In genomic region chr11:62555464-62556092, GRCh38 we compare ENCODE assay signal across 8 cellular contexts. TPM values are rescaled to one million over a fixed set of nuclear protein-coding genes. Genes with fewer than 3 reads are reported as not detected.
DNase-seq lines count a peak whose midpoint lies in the region; ATAC-seq and TF ChIP-seq lines count a peak whose summit lies in the region.

No MANE protein-coding gene starts in this region.

- H2BK12ac ChIP-seq in trophoblast cell (ENCODE audit: low read length) = peak overlapping the region; percentile 72

- CTCF ChIA-PET in activated CD4-positive, alpha-beta T cell treated with anti-CD3 and anti-CD28 coated beads, Interleukin-2, amount 10 ng/mL, durations not matched to agents 7 days and 5 days (lab: Charles Lee) = interaction anchor here (0.6 to 11.8 kb wide), 7 partner anchors 12 to 1651 kb away, joined by 3 to 85 read pairs (median 6); partner anchors contain the start of genes AHNAK, FERMT3 and TUT1

- H3K4me2 ChIP-seq in KMS-11 (peak overlapping the region; percentile 93), trophoblast cell (ENCODE audit: low read length) (peak overlapping the region; percentile 45)

- peak overlapping the region; percentile 4 for H3K4ac ChIP-seq in trophoblast cell (ENCODE audit: low read depth, low read length)

- H3K27ac Mint-ChIP-seq in activated CD4-positive, alpha-beta T cell treated with anti-CD3 and anti-CD28 coated beads, Interleukin-2, amount 10 ng/mL, durations not matched to agents 7 days and 5 days = peak overlapping the region; percentile 99

- H3K4me1 ChIP-seq in KMS-11 (ENCODE audit: low read depth, poor library complexity, severe bottlenecking) (peaks cover 97% of the 10 kb centered on the region), esophagus squamous epithelium (peaks cover 74 to 100% (median 94%) of the 10 kb centered on the region in 3 donors), trophoblast cell (ENCODE audit: control insufficient read depth in 1 of 2, insufficient read depth in 2 of 2, low read length in 2 of 2) (peaks cover 56 to 59% of the 10 kb centered on the region in 2 experiments)

- peaks cover 9% of the 10 kb centered on the region; the same call in 1 of the 2 replicates for H3K36me3 ChIP-seq in KMS-11 (ENCODE audit: insufficient read depth)
- peaks cover 0 to 29% (median 12%) of the 10 kb centered on the region in 3 donors for H3K36me3 ChIP-seq in esophagus squamous epithelium
- H3K36me3 ChIP-seq in trophoblast cell (ENCODE audit: control insufficient read depth in 1 of 2, insufficient read depth in 2 of 2, low read length in 2 of 2) = peaks cover 19 to 27% of the 10 kb centered on the region in 2 experiments

- peaks cover 24% of the 10 kb centered on the region for H3K79me1 ChIP-seq in trophoblast cell (ENCODE audit: low read length)

- H3K9me3 Mint-ChIP-seq in activated CD4-positive, alpha-beta T cell treated with anti-CD3 and anti-CD28 coated beads, Interleukin-2, amount 10 ng/mL, durations not matched to agents 7 days and 5 days = no peaks in the 10 kb centered on the region

- peak overlapping the region; percentile 97 for H3K27ac ChIP-seq in KMS-11
- peak overlapping the region; percentile 92 to 95 (median 94) for H3K27ac ChIP-seq in esophagus squamous epithelium
- H3K27ac ChIP-seq in trophoblast cell (ENCODE audit: low read depth, low read length) = peak overlapping the region; percentile 79

- WGBS in esophagus squamous epithelium, 2 donors = 3 to 4% methylated on average over 4 of the region's 4 CpGs
- WGBS in trophoblast cell (ENCODE audit: extremely low coverage, insufficient coverage, insufficient read length) = no CpG with 5 or more reads among the region's 4 CpGs

- TF ChIP-seq POLR2A in esophagus squamous epithelium (IDR thresholded peaks at IDR 0.05) = no peak

- TF ChIP-seq CTCF in KMS-11 (conservative IDR thresholded peaks at IDR 0.05; ENCODE audit: low read depth, low read length) = no peak
- TF ChIP-seq CTCF in esophagus squamous epithelium (IDR thresholded peaks at IDR 0.05) = no peak

- H4K8ac ChIP-seq in trophoblast cell (ENCODE audit: low read depth, low read length) = peak overlapping the region; percentile 6

- H3K27me3 ChIP-seq in KMS-11 (ENCODE audit: insufficient read depth, low read depth) (no peaks in the 10 kb centered on the region), esophagus squamous epithelium (no peaks in the 10 kb centered on the region), trophoblast cell (ENCODE audit: insufficient read depth, low read length) (no peaks in the 10 kb centered on the region)

- no peak overlapping the region for H3K23ac ChIP-seq in trophoblast cell (ENCODE audit: low read length)

- H2AFZ ChIP-seq in KMS-11 (ENCODE audit: low read depth) (no peak overlapping the region), trophoblast cell (ENCODE audit: insufficient read depth, low read length, poor library complexity) (no peak overlapping the region)

- H4K12ac ChIP-seq in trophoblast cell (ENCODE audit: low read depth, low read length) = no peak overlapping the region

- peak overlapping the region; percentile 80 for H3K9ac ChIP-seq in KMS-11
- no peak overlapping the region for H3K9ac ChIP-seq in trophoblast cell (ENCODE audit: low read length)

- H3K4me3 ChIP-seq in KMS-11 (IDR thresholded peaks at IDR 0.05; ENCODE audit: insufficient read depth, low read depth, low read length) (no peak overlapping the region), esophagus squamous epithelium (peak overlapping the region in 3 of 4 donors; percentile 7 to 43 (median 22)), trophoblast cell (ENCODE audit: low read depth, low read length) (no peak overlapping the region)

- peaks cover 96% of the 10 kb centered on the region for H3K4me1 Mint-ChIP-seq in activated CD4-positive, alpha-beta T cell treated with anti-CD3 and anti-CD28 coated beads, Interleukin-2, amount 10 ng/mL, durations not matched to agents 7 days and 5 days

- DNase-seq in AML-193 (lab: John Stamatoyannopoulos, UW) (peak; percentile 90 to 91), GM19238 (ENCODE audit: insufficient read length, low spot score) (peak; percentile 63), esophagus squamous epithelium (lab: John Stamatoyannopoulos, UW) (no peak), trophoblast cell (peak in 1 of 2 donors; percentile 44), NCI-H187 (lab: John Stamatoyannopoulos, UW) (no peak)
- peak; percentile 82 for DNase-seq in activated CD4-positive, alpha-beta T cell treated with anti-CD3 and anti-CD28 coated beads, Interleukin-2, amount 10 ng/mL, durations not matched to agents 7 days and 5 days

- H2BK5ac ChIP-seq in trophoblast cell (ENCODE audit: low read depth, low read length, poor library complexity) = peak overlapping the region; percentile 39

- no peaks in the 10 kb centered on the region for H4K20me1 ChIP-seq in KMS-11 (ENCODE audit: insufficient read depth)

- intact Hi-C loops in esophagus squamous epithelium (cut with DNase I) = loop anchor here (5.0 kb wide), 1 partner anchor 158 kb away; no protein-coding TSS in a partner anchor

- H3K14ac ChIP-seq in trophoblast cell (ENCODE audit: low read length) = peak overlapping the region; percentile 30

- H2BK120ac ChIP-seq in trophoblast cell (ENCODE audit: insufficient read depth, low read length, poor library complexity) = peak overlapping the region; percentile 15

- no peaks in the 10 kb centered on the region for H3K27me3 Mint-ChIP-seq in activated CD4-positive, alpha-beta T cell treated with anti-CD3 and anti-CD28 coated beads, Interleukin-2, amount 10 ng/mL, durations not matched to agents 7 days and 5 days

- peaks cover 8% of the 10 kb centered on the region; the same call in 1 of the 2 replicates for H3K79me2 ChIP-seq in KMS-11 (ENCODE audit: insufficient read depth, low read depth)
- peaks cover 2% of the 10 kb centered on the region for H3K79me2 ChIP-seq in trophoblast cell (ENCODE audit: control insufficient read depth, insufficient read depth, low read length, poor library complexity)

- ATAC-seq in GM21367 (IDR thresholded peaks at IDR 0.05; ENCODE audit: unreplicated experiment) = no peak

- H3K36me3 Mint-ChIP-seq in activated CD4-positive, alpha-beta T cell treated with anti-CD3 and anti-CD28 coated beads, Interleukin-2, amount 10 ng/mL, durations not matched to agents 7 days and 5 days (ENCODE audit: low read depth) = peaks cover 28% of the 10 kb centered on the region

- H3K4me3 Mint-ChIP-seq in activated CD4-positive, alpha-beta T cell treated with anti-CD3 and anti-CD28 coated beads, Interleukin-2, amount 10 ng/mL, durations not matched to agents 7 days and 5 days = peak overlapping the region; percentile 75

- H2AK5ac ChIP-seq in trophoblast cell (ENCODE audit: low read length) = no peak overlapping the region

- POLR2A ChIA-PET in activated CD4-positive, alpha-beta T cell treated with anti-CD3 and anti-CD28 coated beads, Interleukin-2, amount 10 ng/mL, durations not matched to agents 7 days and 5 days (lab: Charles Lee) = interaction anchor here (1.3 kb wide), 1 partner anchor 9 kb away, joined by 5 read pairs; the partner anchor contains the start of gene AHNAK

- H4K91ac ChIP-seq in trophoblast cell (ENCODE audit: low read depth, low read length) = peak overlapping the region; percentile 50

- peak overlapping the region; percentile 64 for H3K18ac ChIP-seq in trophoblast cell (ENCODE audit: low read length)

- H3K9me3 ChIP-seq in esophagus squamous epithelium = no peaks in the 10 kb centered on the region
- H3K9me3 ChIP-seq in trophoblast cell (ENCODE audit: insufficient read depth, low read depth, low read length) = no peaks in the 10 kb centered on the region

RNA-seq across cellular contexts. Expression of gene AHNAK, which starts 9.0 kb away (rescaled TPM):
- total RNA-seq in activated CD4-positive, alpha-beta T cell treated with anti-CD3 and anti-CD28 coated beads, Interleukin-2, amount 10 ng/mL, durations not matched to agents 7 days and 5 days = 100 to 1,000 TPM; 206 to 237 TPM
- total RNA-seq in esophagus squamous epithelium = 1,000 to 10,000 TPM in 2 of 4 donors, 100 to 1,000 TPM in 2; 695 to 1,250 (median 954) TPM
- 191 and 221 TPM in 2 replicates for polyA plus RNA-seq in trophoblast cell (2013)

RNA-seq across cellular contexts. Expression of gene EEF1G, which starts 18.1 kb away (rescaled TPM):
- total RNA-seq in activated CD4-positive, alpha-beta T cell treated with anti-CD3 and anti-CD28 coated beads, Interleukin-2, amount 10 ng/mL, durations not matched to agents 7 days and 5 days = 1,000 to 10,000 TPM; 1,239 to 1,470 TPM
- 1,000 to 10,000 TPM; 1,144 to 2,095 (median 1,685) TPM for total RNA-seq in esophagus squamous epithelium
- 1,102 and 1,140 TPM in 2 replicates for polyA plus RNA-seq in trophoblast cell (2013)

RNA-seq across cellular contexts. Expression of gene TUT1, which starts 35.7 kb away (rescaled TPM):
- total RNA-seq in activated CD4-positive, alpha-beta T cell treated with anti-CD3 and anti-CD28 coated beads, Interleukin-2, amount 10 ng/mL, durations not matched to agents 7 days and 5 days = 10 to 100 TPM; 24.1 to 26.0 TPM
- 10 to 100 TPM in 1 of 4 donors, 1 to 10 TPM in 3; 5.0 to 12.7 (median 8.0) TPM for total RNA-seq in esophagus squamous epithelium
- polyA plus RNA-seq in trophoblast cell (2013) = 11.3 and 11.8 TPM in 2 replicates

RNA-seq across cellular contexts. Expression of gene MTA2, which starts 46.1 kb away (rescaled TPM):
- total RNA-seq in activated CD4-positive, alpha-beta T cell treated with anti-CD3 and anti-CD28 coated beads, Interleukin-2, amount 10 ng/mL, durations not matched to agents 7 days and 5 days = 100 to 1,000 TPM; 270 to 299 TPM
- 100 to 1,000 TPM; 103 to 132 (median 111) TPM for total RNA-seq in esophagus squamous epithelium
- polyA plus RNA-seq in trophoblast cell (2013) = 70.5 and 71.0 TPM in 2 replicates

RNA-seq across cellular contexts. Expression of gene EML3, which starts 57.0 kb away (rescaled TPM):
- 100 to 1,000 TPM; 137 to 144 TPM for total RNA-seq in activated CD4-positive, alpha-beta T cell treated with anti-CD3 and anti-CD28 coated beads, Interleukin-2, amount 10 ng/mL, durations not matched to agents 7 days and 5 days
- 10 to 100 TPM; 34.7 to 58.6 (median 53.6) TPM for total RNA-seq in esophagus squamous epithelium
- 33.4 and 36.1 TPM in 2 replicates for polyA plus RNA-seq in trophoblast cell (2013)

Comparison
In these comparisons a context has a peak if more than half of its experiments do, and no peak if none do; other contexts are left out.
1. DNase-seq: peak in AML-193 (2 of 2), GM19238 (single experiment) and activated CD4-positive, alpha-beta T cell treated with anti-CD3 and anti-CD28 coated beads, Interleukin-2, amount 10 ng/mL, durations not matched to agents 7 days and 5 days (single experiment); none in esophagus squamous epithelium (single experiment) and NCI-H187 (0 of 2).
2. H3K4me3 ChIP-seq: peak in esophagus squamous epithelium (3 of 4); none in KMS-11 (single experiment) and trophoblast cell (single experiment).
3. Peak in every context shown above with its lines, with median percentiles within 50 percentile points of each other: H3K27ac ChIP-seq.